ENCODE assay signal across 8 cellular contexts in genomic region chr14:68951051-68951797, GRCh38. TPM values are rescaled to one million over a fixed set of nuclear protein-coding genes. Genes with fewer than 3 reads are reported as not detected.
A peak's percentile ranks its signal among the peaks of the same experiment; 100 is the strongest.
DNase-seq lines count a peak whose midpoint lies in the region; ATAC-seq, FAIRE-seq and TF ChIP-seq lines count a peak whose summit lies in the region.

No MANE protein-coding gene starts in this region.

- WGBS in esophagus muscularis mucosa, result 30% methylated on average over 14 of the region's 19 CpGs

- intact Hi-C loops in esophagus muscularis mucosa (cut with DNase I), result no loop called here

- no peaks in the 10 kb centered on the region for H3K9me3 ChIP-seq in esophagus muscularis mucosa

- peak; percentile 83 for FAIRE-seq in RCC 7860 (lab: Jason Lieb, UNC)

- no peaks in the 10 kb centered on the region for H3K27me3 ChIP-seq in esophagus muscularis mucosa

- peak overlapping the region in 3 of 4 donors; percentile 24 to 46 (median 38) for H3K4me3 ChIP-seq in esophagus muscularis mucosa

- TF ChIP-seq CTCF in esophagus muscularis mucosa (IDR thresholded peaks at IDR 0.05) (no peak), omental fat pad (IDR thresholded peaks at IDR 0.05) (no peak), GM10266 (IDR thresholded peaks at IDR 0.05; ENCODE audit: control insufficient read depth, insufficient read depth, low read depth, missing control alignments) (no peak)

- ATAC-seq in omental fat pad (ENCODE audit: low FRiP score), result peak; percentile 85

- peak overlapping the region; percentile 90 to 98 (median 97) for H3K27ac ChIP-seq in esophagus muscularis mucosa (replicated peaks in 1 of 4)

- TF ChIP-seq POLR2A in esophagus muscularis mucosa (IDR thresholded peaks at IDR 0.05; ENCODE audit: low read depth), result no peak

- TF ChIP-seq EP300 in esophagus muscularis mucosa (IDR thresholded peaks at IDR 0.05), result no peak

- peaks cover 99 to 100% (median 100%) of the 10 kb centered on the region in 4 donors for H3K4me1 ChIP-seq in esophagus muscularis mucosa

- peak; percentile 69 for DNase-seq in COLO829 (ENCODE audit: low spot score)
- DNase-seq in RCC 7860 (ENCODE audit: low spot score), result peak; percentile 88
- peak; percentile 98 for DNase-seq in esophagus muscularis mucosa (ENCODE audit: extremely low spot score)
- peak; percentile 89 for DNase-seq in omental fat pad (ENCODE audit: low spot score)
- DNase-seq in GM10266 (ENCODE audit: extremely low spot score), result no peak
- no peak for DNase-seq in NCI-H146 treated with DMSO at 0.1 percent for 48 hours (lab: John Stamatoyannopoulos, UW; ENCODE audit: unreplicated experiment)
- no peak for DNase-seq in cortex of kidney (lab: John Stamatoyannopoulos, UW)
- DNase-seq in DMS53 treated with DMSO at 0.1 percent for 48 hours (lab: John Stamatoyannopoulos, UW; ENCODE audit: unreplicated experiment), result no peak

- H3K36me3 ChIP-seq in esophagus muscularis mucosa, result peaks cover 0 to 3% (median 0%) of the 10 kb centered on the region in 4 donors

RNA-seq across cellular contexts. Expression of gene ACTN1, which starts 27.9 kb away (rescaled TPM):
- 1,000 to 10,000 TPM in 3 of 4 donors, 100 to 1,000 TPM in 1; 958 to 2,110 (median 1,439) TPM for total RNA-seq in esophagus muscularis mucosa
- total RNA-seq in omental fat pad, result 100 to 1,000 TPM; 103 to 254 (median 136) TPM

Comparison
In these comparisons a context has a peak if more than half of its experiments do, and no peak if none do; other contexts are left out.
1. DNase-seq: peak in COLO829 (single experiment), RCC 7860 (single experiment), esophagus muscularis mucosa (single experiment) and omental fat pad (single experiment); none in GM10266 (single experiment), NCI-H146 treated with DMSO at 0.1 percent for 48 hours (single experiment), cortex of kidney (single experiment) and DMS53 treated with DMSO at 0.1 percent for 48 hours (single experiment).